In genomic region chr5:138453630-138454029, GRCh38 we compare ENCODE assay signal across 35 cellular contexts.
"Had no signal": no experiment of that assay in that cellular context is flagged by ENCODE, and none has a peak within 500 bp of the region (broad histone marks: within the 10 kb centered on the region; RNA-seq: fewer than 3 reads in every experiment).

No MANE protein-coding gene starts in this region.

- H3K4me3 Mint-ChIP-seq: activated CD4-positive, alpha-beta memory T cell treated with anti-CD3 and anti-CD28 coated beads for 36 hours; activated CD4-positive, alpha-beta T cell treated with anti-CD3 and anti-CD28 coated beads for 36 hours; activated CD4-positive, alpha-beta T cell treated with anti-CD3 and anti-CD28 coated beads, Interleukin-2, amount 10 ng/mL, durations not matched to agents 24 days and 14 days; activated CD8-positive, alpha-beta memory T cell treated with anti-CD3 and anti-CD28 coated beads, Interleukin-2, amount 10 ng/mL, durations not matched to agents 7 days and 5 days; activated CD8-positive, alpha-beta T cell treated with anti-CD3 and anti-CD28 coated beads, Interleukin-2, amount 10 ng/mL, durations not matched to agents 7 days and 5 days; activated naive CD4-positive, alpha-beta T cell treated with anti-CD3 and anti-CD28 coated beads for 36 hours; activated naive CD4-positive, alpha-beta T cell treated with anti-CD3 and anti-CD28 coated beads, Interleukin-2, amount 50 U/mL, for 24 hours; activated naive CD8-positive, alpha-beta T cell treated with anti-CD3 and anti-CD28 coated beads for 36 hours; activated naive CD8-positive, alpha-beta T cell treated with anti-CD3 and anti-CD28 coated beads, Interleukin-2, amount 50 U/mL, for 24 hours; activated T-helper 1 cell treated with anti-CD3 and anti-CD28 coated beads, Interleukin-12 subunit alpha, Interleukin-12 subunit beta, Interleukin-2, Interleukin-4 antibody, amounts not matched to agents 30 ng/mL and 10 ng/mL and 1 ng/mL, durations not matched to agents 14 hours and 24 hours and 36 hours; effector memory CD8-positive, alpha-beta T cell; T-helper 1 cell treated with Interleukin-12 subunit alpha and Interleukin-12 subunit beta and Interleukin-4 antibody, amounts not matched to agents 30 μg/mL and 1 μg/mL, for 36 hours; T-helper 2 cell treated with Interferon-gamma antibody and Interleukin-4, amounts not matched to agents 5 μg/mL and 100 μg/mL, for 36 hours had no signal

- H3K27me3 Mint-ChIP-seq: activated CD4-positive, alpha-beta T cell treated with anti-CD3 and anti-CD28 coated beads for 36 hours; activated CD4-positive, alpha-beta T cell treated with anti-CD3 and anti-CD28 coated beads, Interleukin-2, amount 10 ng/mL, durations not matched to agents 24 days and 14 days; activated naive CD4-positive, alpha-beta T cell treated with anti-CD3 and anti-CD28 coated beads, Interleukin-2, amount 50 U/mL, for 24 hours; activated naive CD8-positive, alpha-beta T cell treated with anti-CD3 and anti-CD28 coated beads for 36 hours; activated naive CD8-positive, alpha-beta T cell treated with anti-CD3 and anti-CD28 coated beads, Interleukin-2, amount 50 U/mL, for 24 hours; effector memory CD8-positive, alpha-beta T cell had no signal

- H3K36me3 ChIP-seq: adrenal gland, esophagus muscularis mucosa, gastrocnemius medialis, heart left ventricle had no signal

- FAIRE-seq: colon had no signal

- DNase-seq: activated CD4-positive, alpha-beta memory T cell treated with anti-CD3 and anti-CD28 coated beads for 36 hours; activated CD4-positive, alpha-beta T cell treated with anti-CD3 and anti-CD28 coated beads for 36 hours; activated CD4-positive, alpha-beta T cell treated with anti-CD3 and anti-CD28 coated beads, Interleukin-2, amount 10 ng/mL, durations not matched to agents 24 days and 14 days; activated CD4-positive, CD25-positive, alpha-beta regulatory T cell; activated CD4-positive, CD25-positive, alpha-beta regulatory T cell treated with anti-CD3 and anti-CD28 coated beads, Interleukin-2, amount 50 U/mL, for 72 hours; activated CD8-positive, alpha-beta memory T cell treated with anti-CD3 and anti-CD28 coated beads, Interleukin-2, amount 10 ng/mL, durations not matched to agents 7 days and 5 days; activated CD8-positive, alpha-beta memory T cell treated with anti-CD3 and anti-CD28 coated beads, Interleukin-2, amount 50 U/mL, for 4 hours; activated CD8-positive, alpha-beta T cell treated with anti-CD3 and anti-CD28 coated beads, Interleukin-2, amount 10 ng/mL, durations not matched to agents 7 days and 5 days; activated effector memory CD4-positive, alpha-beta T cell treated with anti-CD3 and anti-CD28 coated beads, Interleukin-2, amount 50 U/mL, for 16 hours; activated naive CD4-positive, alpha-beta T cell treated with anti-CD3 and anti-CD28 coated beads for 36 hours; activated naive CD8-positive, alpha-beta T cell treated with anti-CD3 and anti-CD28 coated beads for 36 hours; activated naive CD8-positive, alpha-beta T cell treated with anti-CD3 and anti-CD28 coated beads, Interleukin-2, amount 50 U/mL, for 24 hours; activated T-cell treated with anti-CD3 and anti-CD28 coated beads, Interleukin-2, amount 50 U/mL, for 1 hour; activated T-cell treated with anti-CD3 and anti-CD28 coated beads, Interleukin-2, amount 50 U/mL, for 48 hours; adrenal gland; amygdala; aorta; body of pancreas; caudate nucleus; cortex of kidney; dermis blood vessel endothelial cell; effector CD4-positive, alpha-beta T cell; effector memory CD8-positive, alpha-beta T cell; erythroblast; foreskin keratinocyte; gastrocnemius medialis; glutamatergic neuron; heart left ventricle had no signal

- H3K27me3 ChIP-seq: adrenal gland, body of pancreas, esophagus muscularis mucosa, foreskin keratinocyte, gastrocnemius medialis, heart left ventricle had no signal

- H3K9me3 ChIP-seq: adrenal gland, body of pancreas, esophagus muscularis mucosa, gastrocnemius medialis, heart left ventricle had no signal

- ATAC-seq: activated CD4-positive, alpha-beta T cell treated with anti-CD3 and anti-CD28 coated beads for 36 hours; activated CD8-positive, alpha-beta memory T cell treated with anti-CD3 and anti-CD28 coated beads, Interleukin-2, amount 10 ng/mL, durations not matched to agents 7 days and 5 days; activated CD8-positive, alpha-beta T cell treated with anti-CD3 and anti-CD28 coated beads, Interleukin-2, amount 10 ng/mL, durations not matched to agents 7 days and 5 days; activated naive CD8-positive, alpha-beta T cell treated with anti-CD3 and anti-CD28 coated beads, Interleukin-2, amount 50 U/mL, for 24 hours; body of pancreas; effector memory CD8-positive, alpha-beta T cell; foreskin keratinocyte; gastrocnemius medialis; heart left ventricle had no signal

- H3K4me1 ChIP-seq: foreskin keratinocyte had no signal

- H3K36me3 Mint-ChIP-seq: activated CD4-positive, alpha-beta memory T cell treated with anti-CD3 and anti-CD28 coated beads for 36 hours; activated CD8-positive, alpha-beta memory T cell treated with anti-CD3 and anti-CD28 coated beads, Interleukin-2, amount 10 ng/mL, durations not matched to agents 7 days and 5 days; activated naive CD4-positive, alpha-beta T cell treated with anti-CD3 and anti-CD28 coated beads, Interleukin-2, amount 50 U/mL, for 24 hours; activated naive CD8-positive, alpha-beta T cell treated with anti-CD3 and anti-CD28 coated beads for 36 hours had no signal

- H3K4me3 ChIP-seq: adrenal gland, body of pancreas, esophagus muscularis mucosa, gastrocnemius medialis, heart left ventricle had no signal

- H3K27ac Mint-ChIP-seq: activated CD4-positive, alpha-beta memory T cell treated with anti-CD3 and anti-CD28 coated beads for 36 hours; activated CD4-positive, alpha-beta T cell treated with anti-CD3 and anti-CD28 coated beads for 36 hours; activated CD4-positive, alpha-beta T cell treated with anti-CD3 and anti-CD28 coated beads, Interleukin-2, amount 10 ng/mL, durations not matched to agents 24 days and 14 days; activated CD8-positive, alpha-beta memory T cell treated with anti-CD3 and anti-CD28 coated beads, Interleukin-2, amount 10 ng/mL, durations not matched to agents 7 days and 5 days; activated CD8-positive, alpha-beta T cell treated with anti-CD3 and anti-CD28 coated beads, Interleukin-2, amount 10 ng/mL, durations not matched to agents 7 days and 5 days; activated naive CD4-positive, alpha-beta T cell treated with anti-CD3 and anti-CD28 coated beads for 36 hours; activated naive CD4-positive, alpha-beta T cell treated with anti-CD3 and anti-CD28 coated beads, Interleukin-2, amount 50 U/mL, for 24 hours; activated naive CD8-positive, alpha-beta T cell treated with anti-CD3 and anti-CD28 coated beads for 36 hours; activated naive CD8-positive, alpha-beta T cell treated with anti-CD3 and anti-CD28 coated beads, Interleukin-2, amount 50 U/mL, for 24 hours; activated T-helper 1 cell treated with anti-CD3 and anti-CD28 coated beads, Interleukin-12 subunit alpha, Interleukin-12 subunit beta, Interleukin-2, Interleukin-4 antibody, amounts not matched to agents 30 ng/mL and 10 ng/mL and 1 ng/mL, durations not matched to agents 14 hours and 24 hours and 36 hours; activated T-helper 2 cell treated with anti-CD3 and anti-CD28 coated beads, Interferon-gamma antibody, Interleukin-2, Interleukin-4, amounts not matched to agents 10 μg/mL and 5 μg/mL and 100 μg/mL, durations not matched to agents 14 hours and 24 hours and 36 hours; effector memory CD8-positive, alpha-beta T cell; T-helper 1 cell treated with Interleukin-12 subunit alpha and Interleukin-12 subunit beta and Interleukin-4 antibody, amounts not matched to agents 30 μg/mL and 1 μg/mL, for 36 hours; T-helper 2 cell treated with Interferon-gamma antibody and Interleukin-4, amounts not matched to agents 5 μg/mL and 100 μg/mL, for 36 hours had no signal

- H3K27ac ChIP-seq: adrenal gland, body of pancreas, esophagus muscularis mucosa, foreskin keratinocyte, gastrocnemius medialis, heart left ventricle had no signal
